In genomic region chr22:41523464-41524221, GRCh38 we compare ENCODE assay signal across 9 cellular contexts. TPM values are rescaled to one million over a fixed set of nuclear protein-coding genes. Genes with fewer than 3 reads are reported as not detected.
DNase-seq lines count a peak whose midpoint lies in the region; ATAC-seq and TF ChIP-seq lines count a peak whose summit lies in the region.
"Had no signal": no experiment of that assay in that cellular context is flagged by ENCODE, and none has a peak within 500 bp of the region (broad histone marks: within the 10 kb centered on the region; RNA-seq: fewer than 3 reads in every experiment).

No MANE protein-coding gene starts in this region.

- no peak for TF ChIP-seq EP300 in upper lobe of left lung (IDR thresholded peaks at IDR 0.05)

- CTCF ChIA-PET in activated CD8-positive, alpha-beta memory T cell treated with anti-CD3 and anti-CD28 coated beads, Interleukin-2, amount 10 ng/mL, durations not matched to agents 7 days and 5 days (lab: Charles Lee), result interaction anchor here (1.4 kb wide), 1 partner anchor 9 kb away, joined by 5 read pairs; no protein-coding TSS in a partner anchor

- H3K36me3 Mint-ChIP-seq in activated CD8-positive, alpha-beta memory T cell treated with anti-CD3 and anti-CD28 coated beads, Interleukin-2, amount 10 ng/mL, durations not matched to agents 7 days and 5 days, result peaks cover 7% of the 10 kb centered on the region
- peaks cover 7% of the 10 kb centered on the region for H3K36me3 Mint-ChIP-seq in mesothelial cell of epicardium

- H3K9me3 Mint-ChIP-seq in activated CD8-positive, alpha-beta memory T cell treated with anti-CD3 and anti-CD28 coated beads, Interleukin-2, amount 10 ng/mL, durations not matched to agents 7 days and 5 days (ENCODE audit: low read depth), result no peaks in the 10 kb centered on the region
- H3K9me3 Mint-ChIP-seq in mesothelial cell of epicardium, result no peaks in the 10 kb centered on the region

- no peak for DNase-seq in activated CD8-positive, alpha-beta memory T cell treated with anti-CD3 and anti-CD28 coated beads, Interleukin-2, amount 10 ng/mL, durations not matched to agents 7 days and 5 days
- no peak for DNase-seq in activated CD8-positive, alpha-beta memory T cell treated with anti-CD3 and anti-CD28 coated beads for 24 hours
- DNase-seq in colonic mucosa (no peak), mesothelial cell of epicardium (ENCODE audit: low spot score in 2 of 2, unreplicated experiment in 2 of 2) (no peak), upper lobe of left lung (no peak), KBM-7 (no peak), GM03348 (ENCODE audit: low spot score) (no peak)
- no peak for DNase-seq in activated CD4-positive, alpha-beta T cell treated with anti-CD3 and anti-CD28 coated beads for 1 hour
- DNase-seq: stimulated activated CD4-positive, alpha-beta T cell treated with anti-CD3 and anti-CD28 coated beads, Interleukin-2, amount 100 ng/mL, for 24 hours had no signal

- H3K4me1 Mint-ChIP-seq in activated CD8-positive, alpha-beta memory T cell treated with anti-CD3 and anti-CD28 coated beads, Interleukin-2, amount 10 ng/mL, durations not matched to agents 7 days and 5 days, result peaks cover 13% of the 10 kb centered on the region
- no peaks in the 10 kb centered on the region for H3K4me1 Mint-ChIP-seq in mesothelial cell of epicardium

- H3K27ac ChIP-seq in colonic mucosa (peak overlapping the region; percentile 70), upper lobe of left lung (peak overlapping the region; percentile 64 to 83 (median 80))

- no peaks in the 10 kb centered on the region for H3K27me3 Mint-ChIP-seq in activated CD8-positive, alpha-beta memory T cell treated with anti-CD3 and anti-CD28 coated beads, Interleukin-2, amount 10 ng/mL, durations not matched to agents 7 days and 5 days
- H3K27me3 Mint-ChIP-seq in mesothelial cell of epicardium (ENCODE audit: low read depth), result no peaks in the 10 kb centered on the region

- H3K27ac Mint-ChIP-seq in activated CD8-positive, alpha-beta memory T cell treated with anti-CD3 and anti-CD28 coated beads, Interleukin-2, amount 10 ng/mL, durations not matched to agents 7 days and 5 days, result peak overlapping the region; percentile 36
- peak overlapping the region; percentile 66 for H3K27ac Mint-ChIP-seq in mesothelial cell of epicardium

- H3K36me3 ChIP-seq in colonic mucosa (peaks cover 31% of the 10 kb centered on the region), upper lobe of left lung (peaks cover 11 to 69% (median 49%) of the 10 kb centered on the region in 4 donors)

- H3K9me3 ChIP-seq in colonic mucosa, result no peaks in the 10 kb centered on the region
- H3K9me3 ChIP-seq in upper lobe of left lung, result no peaks in the 10 kb centered on the region

- no peaks in the 10 kb centered on the region for H3K4me1 ChIP-seq in colonic mucosa
- peaks cover 10 to 33% (median 27%) of the 10 kb centered on the region in 4 donors for H3K4me1 ChIP-seq in upper lobe of left lung

- intact Hi-C loops in colonic mucosa (cut with DNase I), result no loop called here

- no peak for ATAC-seq in activated CD8-positive, alpha-beta memory T cell treated with anti-CD3 and anti-CD28 coated beads, Interleukin-2, amount 10 ng/mL, durations not matched to agents 7 days and 5 days
- ATAC-seq in upper lobe of left lung (ENCODE audit: low FRiP score in 2 of 2), result peak; percentile 17 to 55

- in situ Hi-C loops in KBM-7 (cut with MboI; ENCODE audit: low pct_unique_long_range_greater_than_20kb, low sequenced_read_pairs), result no loop called here

- no peak overlapping the region for H3K4me3 Mint-ChIP-seq in activated CD8-positive, alpha-beta memory T cell treated with anti-CD3 and anti-CD28 coated beads, Interleukin-2, amount 10 ng/mL, durations not matched to agents 7 days and 5 days
- no peak overlapping the region for H3K4me3 Mint-ChIP-seq in mesothelial cell of epicardium

- no peaks in the 10 kb centered on the region for H3K27me3 ChIP-seq in colonic mucosa
- H3K27me3 ChIP-seq in upper lobe of left lung, result no peaks in the 10 kb centered on the region

- H3K9ac ChIP-seq in colonic mucosa (ENCODE audit: low read depth in 2 of 2, low read length in 2 of 2), result peak overlapping the region in 1 of 2 donors; percentile 47

- TF ChIP-seq CTCF in colonic mucosa (IDR thresholded peaks at IDR 0.05) (no peak), mesothelial cell of epicardium (IDR thresholded peaks at IDR 0.05; ENCODE audit: unreplicated experiment) (no peak), upper lobe of left lung (IDR thresholded peaks at IDR 0.05) (no peak)

- WGBS in upper lobe of left lung, 2 donors, result 79 to 88% methylated on average over 15 to 17 of the region's 21 CpGs

- H3K4me3 ChIP-seq in colonic mucosa (no peak overlapping the region), upper lobe of left lung (no peak overlapping the region)

- no peak for TF ChIP-seq POLR2A in upper lobe of left lung (IDR thresholded peaks at IDR 0.05)

RNA-seq across cellular contexts. Expression of gene POLR3H, which starts 20.6 kb away (rescaled TPM):
- total RNA-seq in activated CD8-positive, alpha-beta memory T cell treated with anti-CD3 and anti-CD28 coated beads, Interleukin-2, amount 10 ng/mL, durations not matched to agents 7 days and 5 days, result 10 to 100 TPM; 32.4 to 43.7 TPM
- 10 to 100 TPM in 1 of 2 donors, 1 to 10 TPM in 1; 9.2 to 20.0 TPM for total RNA-seq in colonic mucosa
- 41.0 to 47.4 TPM (median 46.6 TPM) in 3 replicates for total RNA-seq in mesothelial cell of epicardium
- 10 to 100 TPM; 35.6 to 73.5 (median 53.0) TPM for total RNA-seq in upper lobe of left lung

RNA-seq across cellular contexts. Expression of gene CSDC2, which starts 37.2 kb away (rescaled TPM):
- not detected for total RNA-seq in activated CD8-positive, alpha-beta memory T cell treated with anti-CD3 and anti-CD28 coated beads, Interleukin-2, amount 10 ng/mL, durations not matched to agents 7 days and 5 days
- total RNA-seq in colonic mucosa, result 1 to 10 TPM in 1 of 2 donors, under 1 TPM in 1; 0.44 to 1.4 TPM
- 15.6 to 18.3 TPM (median 17.7 TPM) in 3 replicates for total RNA-seq in mesothelial cell of epicardium
- total RNA-seq in upper lobe of left lung, result 1 to 10 TPM; 1.3 to 8.4 (median 5.7) TPM

RNA-seq across cellular contexts. Expression of gene ACO2, which starts 54.7 kb away (rescaled TPM):
- 10 to 100 TPM; 90.0 to 93.3 TPM for total RNA-seq in activated CD8-positive, alpha-beta memory T cell treated with anti-CD3 and anti-CD28 coated beads, Interleukin-2, amount 10 ng/mL, durations not matched to agents 7 days and 5 days
- total RNA-seq in colonic mucosa (100 to 1,000 TPM; 254 to 268 TPM), mesothelial cell of epicardium (66.9 to 69.9 TPM (median 69.4 TPM) in 3 replicates), upper lobe of left lung (100 to 1,000 TPM in 1 of 6 donors, 10 to 100 TPM in 5; 51.3 to 102 (median 83.4) TPM)

RNA-seq across cellular contexts. Expression of gene PHF5A, which starts 55.2 kb away (rescaled TPM):
- total RNA-seq in activated CD8-positive, alpha-beta memory T cell treated with anti-CD3 and anti-CD28 coated beads, Interleukin-2, amount 10 ng/mL, durations not matched to agents 7 days and 5 days, result 10 to 100 TPM; 54.5 to 75.0 TPM
- 10 to 100 TPM; 39.5 to 55.0 TPM for total RNA-seq in colonic mucosa
- total RNA-seq in mesothelial cell of epicardium, result 38.0 to 47.8 TPM (median 44.2 TPM) in 3 replicates
- 10 to 100 TPM in 5 of 6 donors, 1 to 10 TPM in 1; 9.4 to 49.3 (median 31.2) TPM for total RNA-seq in upper lobe of left lung
